Comparison of ENCODE assay signal across 25 cellular contexts in genomic region chr14:70993931-70994330, GRCh38.
"Had no signal": no experiment of that assay in that cellular context is flagged by ENCODE, and none has a peak within 500 bp of the region (broad histone marks: within the 10 kb centered on the region; RNA-seq: fewer than 3 reads in every experiment).

No MANE protein-coding gene starts in this region.

- H3K4me3 ChIP-seq: neural progenitor cell, ovary, psoas muscle, right lobe of liver, sigmoid colon, stomach, thoracic aorta, thyroid gland, tibial nerve, upper lobe of left lung, uterus had no signal

- H3K4me1 ChIP-seq: neural progenitor cell, parathyroid adenoma, psoas muscle, right lobe of liver, sigmoid colon, thyroid gland, tibial nerve, uterus had no signal

- H3K27me3 ChIP-seq: neural progenitor cell, ovary, right lobe of liver, sigmoid colon, stomach, thyroid gland, tibial nerve, upper lobe of left lung, uterus had no signal

- DNase-seq: natural killer cell; occipital lobe; ovary; posterior cingulate gyrus; psoas muscle; right cardiac atrium; right lobe of liver; sigmoid colon; small intestine; stimulated activated CD4-positive, alpha-beta T cell treated with anti-CD3 and anti-CD28 coated beads, Interleukin-15, amount 100 ng/mL, for 24 hours; stimulated activated CD4-positive, alpha-beta T cell treated with anti-CD3 and anti-CD28 coated beads, Interleukin-2, amount 100 ng/mL, for 24 hours; stimulated activated CD4-positive, alpha-beta T cell treated with anti-CD3 and anti-CD28 coated beads, Interleukin-2, amount 100 ng/mL, for 48 hours; stimulated activated CD4-positive, alpha-beta T cell treated with anti-CD3 and anti-CD28 coated beads, Interleukin-4, amount 100 ng/mL, for 24 hours; stimulated activated naive B cell treated with anti-CD40 and anti-IgM and Interleukin-4, amounts not matched to agents 10 μg/mL and 1 μg/mL and 100 μg/mL, for 72 hours; stimulated activated naive CD4-positive, alpha-beta T cell treated with Interleukin-2 at 50 U/mL for 16 hours; stomach; thyroid gland; trophoblast cell; upper lobe of left lung; uterus had no signal

- ATAC-seq: natural killer cell; psoas muscle; right cardiac atrium; right lobe of liver; stimulated activated effector memory CD8-positive, alpha-beta T cell treated with anti-CD3 and anti-CD28 coated beads, Interleukin-12 subunit alpha, Interleukin-12 subunit beta, amount 100 ng/mL, for 72 hours; stimulated activated naive B cell treated with anti-CD40 and anti-IgM and Interleukin-4, amounts not matched to agents 10 μg/mL and 1 μg/mL and 100 μg/mL, for 72 hours had no signal

- H3K9me3 ChIP-seq: ovary, psoas muscle, right lobe of liver, sigmoid colon, stomach, thoracic aorta, thyroid gland, tibial nerve, upper lobe of left lung, uterus had no signal

- H3K36me3 ChIP-seq: neural progenitor cell, ovary, right lobe of liver, thyroid gland, uterus had no signal

- H3K27ac ChIP-seq: neural progenitor cell, ovary, parathyroid adenoma, psoas muscle, right lobe of liver, sigmoid colon, stomach, thoracic aorta, thyroid gland, tibial nerve, upper lobe of left lung, uterus had no signal
